18 cellular contexts compared by ENCODE assay signal in genomic region chr1:230400007-230400344, GRCh38. TPM values are rescaled to one million over a fixed set of nuclear protein-coding genes. Genes with fewer than 3 reads are reported as not detected.
DNase-seq lines count a peak whose midpoint lies in the region; ATAC-seq and TF ChIP-seq lines count a peak whose summit lies in the region.
"Had no signal": no experiment of that assay in that cellular context is flagged by ENCODE, and none has a peak within 500 bp of the region (broad histone marks: within the 10 kb centered on the region; RNA-seq: fewer than 3 reads in every experiment).

No MANE protein-coding gene starts in this region.

- no peak overlapping the region for H3K4me3 ChIP-seq in colonic mucosa
- H3K4me3 ChIP-seq: BLaER1, GM12878, GM23248 had no signal

- peaks cover 12% of the 10 kb centered on the region for H3K9me3 Mint-ChIP-seq in glutamatergic neuron (ENCODE audit: unreplicated experiment)

- H3K27me3 ChIP-seq in colonic mucosa = no peaks in the 10 kb centered on the region
- H3K27me3 ChIP-seq: BLaER1 had no signal

- H3K9ac ChIP-seq in colonic mucosa (ENCODE audit: low read depth in 2 of 2, low read length in 2 of 2) = no peak overlapping the region
- H3K9ac ChIP-seq: BLaER1, GM23248 had no signal

- H3K4me3 Mint-ChIP-seq in glutamatergic neuron (ENCODE audit: unreplicated experiment) = peak overlapping the region; percentile 13
- H3K4me3 Mint-ChIP-seq: CD14-positive monocyte; CD4-positive, alpha-beta memory T cell had no signal

- H3K4me1 Mint-ChIP-seq in glutamatergic neuron (ENCODE audit: low read depth, unreplicated experiment) = peaks cover 48% of the 10 kb centered on the region
- H3K4me1 Mint-ChIP-seq: CD14-positive monocyte; CD4-positive, alpha-beta memory T cell had no signal

- intact Hi-C loops in colonic mucosa (cut with DNase I) = no loop called here

- peaks cover 14% of the 10 kb centered on the region for H3K36me3 Mint-ChIP-seq in glutamatergic neuron (ENCODE audit: unreplicated experiment)
- H3K36me3 Mint-ChIP-seq: CD14-positive monocyte; CD4-positive, alpha-beta memory T cell had no signal

- H3K27me3 Mint-ChIP-seq in glutamatergic neuron (ENCODE audit: unreplicated experiment) = peaks cover 14% of the 10 kb centered on the region

- peak overlapping the region; percentile 45 for H3K27ac ChIP-seq in angular gyrus (ENCODE audit: low read depth, low read length)
- no peak overlapping the region for H3K27ac ChIP-seq in colonic mucosa
- H3K27ac ChIP-seq: BLaER1, GM23248 had no signal

- H3K9me3 ChIP-seq in colonic mucosa = no peaks in the 10 kb centered on the region
- H3K9me3 ChIP-seq: BLaER1 had no signal

- no peaks in the 10 kb centered on the region for H3K36me3 ChIP-seq in colonic mucosa
- H3K36me3 ChIP-seq: BLaER1 had no signal

- in situ Hi-C loops in G401 (cut with HindIII; ENCODE audit: low sequenced_read_pairs) = no loop called here

- no peak for ATAC-seq in HG02763 (IDR thresholded peaks at IDR 0.05; ENCODE audit: unreplicated experiment)
- ATAC-seq: GM12878, HCT116 had no signal

- TF ChIP-seq CTCF in glutamatergic neuron (IDR thresholded peaks at IDR 0.05; ENCODE audit: partially characterized antibody, unreplicated experiment) = no peak
- no peak for TF ChIP-seq CTCF in colonic mucosa (IDR thresholded peaks at IDR 0.05)

- H3K27ac Mint-ChIP-seq in glutamatergic neuron (ENCODE audit: unreplicated experiment) = peak overlapping the region; percentile 75
- H3K27ac Mint-ChIP-seq: CD14-positive monocyte; CD4-positive, alpha-beta memory T cell had no signal

- H3K4me1 ChIP-seq in colonic mucosa = no peaks in the 10 kb centered on the region

- DNase-seq in G401 (ENCODE audit: low spot score) = peak; percentile 31
- no peak for DNase-seq in glutamatergic neuron
- DNase-seq in superior temporal gyrus (ENCODE audit: extremely low spot score) = peak; percentile 57
- DNase-seq in UCSD-AML1 (lab: John Stamatoyannopoulos, UW; ENCODE audit: unreplicated experiment) = no peak
- DNase-seq in colonic mucosa = no peak
- DNase-seq: 8988T; CD4-positive, alpha-beta memory T cell; DMS153; DMS79; H7 had no signal

RNA-seq across cellular contexts. Expression of gene PGBD5, which starts 26.2 kb away (rescaled TPM):
- total RNA-seq in G401 (2014; rRNA removed; shearing (Covaris generic)) = 1.5 and 3.6 TPM in 2 replicates
- 72.4 TPM for total RNA-seq in glutamatergic neuron (ENCODE audit: unreplicated experiment)
- 10 to 100 TPM in 1 of 2 donors, 1 to 10 TPM in 1; 6.4 to 14.8 TPM for total RNA-seq in colonic mucosa
- total RNA-seq: CD4-positive, alpha-beta memory T cell; HT-29 had no signal

Comparison
In these comparisons a context has a peak if more than half of its experiments do, and no peak if none do; other contexts are left out.
1. DNase-seq: peak in G401 (single experiment) and superior temporal gyrus (single experiment); none in glutamatergic neuron (single experiment), UCSD-AML1 (single experiment) and colonic mucosa (single experiment).